ENCODE assay signal across 8 cellular contexts in genomic region chr3:16048435-16049318, GRCh38.
A peak's percentile ranks its signal among the peaks of the same experiment; 100 is the strongest.
DNase-seq lines count a peak whose midpoint lies in the region; ATAC-seq and TF ChIP-seq lines count a peak whose summit lies in the region.

No MANE protein-coding gene starts in this region.

- no peaks in the 10 kb centered on the region for H3K4me1 ChIP-seq in SJCRH30

- DNase-seq in activated CD4-positive, alpha-beta T cell treated with anti-CD3 and anti-CD28 coated beads for 24 hours (ENCODE audit: low read depth in 2 of 2) = peak; percentile 12 to 31
- DNase-seq in activated CD4-positive, alpha-beta T cell treated with anti-CD3 and anti-CD28 coated beads for 1 hour = no peak
- DNase-seq in KBM-7 = peak; percentile 76
- DNase-seq in SJCRH30 = peak; percentile 33 to 76
- peak; percentile 81 for DNase-seq in astrocyte of the spinal cord (ENCODE audit: low read depth, low spot score)
- peak; percentile 22 for DNase-seq in iPS DF 4.7 (ENCODE audit: extremely low read depth, low spot score)
- peak; percentile 7 for DNase-seq in stimulated activated CD4-positive, alpha-beta T cell treated with anti-CD3 and anti-CD28 coated beads, Interleukin-12 subunit alpha, Interleukin-12 subunit beta, amount 100 ng/mL, for 4 hours

- in situ Hi-C loops in KBM-7 (cut with MboI; ENCODE audit: low pct_unique_long_range_greater_than_20kb, low sequenced_read_pairs) (no loop called here), astrocyte of the spinal cord (cut with HindIII; ENCODE audit: low sequenced_read_pairs) (no loop called here)

- ATAC-seq in GM21737 (IDR thresholded peaks at IDR 0.05; ENCODE audit: unreplicated experiment) = peak; percentile 90

- no peak overlapping the region for H3K27ac ChIP-seq in SJCRH30

- H3K36me3 ChIP-seq in SJCRH30 = no peaks in the 10 kb centered on the region

- no peaks in the 10 kb centered on the region for H3K27me3 ChIP-seq in SJCRH30

- no peaks in the 10 kb centered on the region for H3K9me3 ChIP-seq in SJCRH30 (replicated peaks)

- no peak overlapping the region for H3K4me3 ChIP-seq in SJCRH30
- H3K4me3 ChIP-seq in astrocyte of the spinal cord (ENCODE audit: low read depth, low read length) = no peak overlapping the region

- TF ChIP-seq CTCF in astrocyte of the spinal cord (IDR thresholded peaks at IDR 0.05; ENCODE audit: low read depth, low read length) = peak; percentile 66
